Comparison of ENCODE assay signal across 10 cellular contexts in the genomic region with DNA sequence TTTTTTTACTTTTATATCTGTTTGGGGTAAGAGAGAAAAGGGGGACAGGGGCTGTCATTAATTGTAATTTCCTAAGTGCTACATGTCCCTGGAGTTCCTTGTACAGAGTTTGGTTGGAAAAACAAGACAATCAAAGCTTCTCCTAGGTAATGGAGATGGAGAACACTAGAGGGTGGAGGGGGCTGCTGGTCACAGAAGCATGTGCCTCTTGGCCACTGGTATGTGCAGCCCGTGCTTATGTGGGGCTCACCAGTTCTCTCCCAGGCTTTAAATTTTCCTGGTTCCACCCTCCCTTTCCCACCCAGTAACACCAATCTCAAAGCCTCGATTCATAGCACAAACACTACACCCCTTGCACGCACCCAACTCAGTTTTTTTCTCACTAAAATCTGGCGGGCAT.
"Had no signal": no experiment of that assay in that cellular context is flagged by ENCODE, and none has a peak within 500 bp of the region (broad histone marks: within the 10 kb centered on the region; RNA-seq: fewer than 3 reads in every experiment).

No MANE protein-coding gene starts in this region.

- ATAC-seq: HepG2 had no signal

- H3K27ac Mint-ChIP-seq: H9, IgD-negative memory B cell had no signal

- H3K27ac ChIP-seq: HL-60, KMS-11 had no signal

- H3K4me3 Mint-ChIP-seq: H9, IgD-negative memory B cell had no signal

- H3K27me3 Mint-ChIP-seq: IgD-negative memory B cell had no signal

- H3K9ac ChIP-seq: KMS-11 had no signal

- DNase-seq: GOT3, H9, HCEC 1CT, Karpas-422, KBM-7 had no signal

- FAIRE-seq: H54, HepG2 had no signal

- H3K4me2 ChIP-seq: KMS-11 had no signal
